In genomic region chr2:231592636-231593145, GRCh38 we compare ENCODE assay signal across 16 cellular contexts. TPM values are rescaled to one million over a fixed set of nuclear protein-coding genes. Genes with fewer than 3 reads are reported as not detected.
DNase-seq lines count a peak whose midpoint lies in the region; ATAC-seq, FAIRE-seq and TF ChIP-seq lines count a peak whose summit lies in the region.
"Had no signal": no experiment of that assay in that cellular context is flagged by ENCODE, and none has a peak within 500 bp of the region (broad histone marks: within the 10 kb centered on the region; RNA-seq: fewer than 3 reads in every experiment).

TSS of gene TEX44 (plus strand) at chr2:231592864. CDS start at chr2:231592952, 88 bp downstream.

- H3K79me2 ChIP-seq in HepG2 (ENCODE audit: insufficient read depth, low read length) = no peaks in the 10 kb centered on the region

- CTCF ChIA-PET in HepG2 (lab: Yijun Ruan, JAX; ENCODE audit: low intra/inter-chr PET ratio, low total read pairs) = no interaction called here

- ATAC-seq in HepG2 = no peak; the same call in 2 of the 3 replicates
- no peak for ATAC-seq in right lobe of liver
- ATAC-seq in left colon = no peak
- ATAC-seq in activated CD4-positive, CD25-positive, alpha-beta regulatory T cell treated with anti-CD3 and anti-CD28 coated beads, Interleukin-2, amount 50 U/mL, for 24 hours = no peak
- no peak for ATAC-seq in HG03159 (IDR thresholded peaks at IDR 0.05; ENCODE audit: unreplicated experiment)

- H4K91ac ChIP-seq in mesenchymal stem cell (ENCODE audit: low read length) = no peak within 1 kb of the TSS

- H3K9me3 ChIP-seq in HepG2 (ENCODE audit: low read length) = no peaks in the 10 kb centered on the region
- H3K9me3 ChIP-seq in right lobe of liver = no peaks in the 10 kb centered on the region
- H3K9me3 ChIP-seq in mesenchymal stem cell (ENCODE audit: control insufficient read depth, low read length) = no peaks in the 10 kb centered on the region
- no peaks in the 10 kb centered on the region for H3K9me3 ChIP-seq in testis
- H3K9me3 ChIP-seq: BLaER1 treated with 17β-estradiol and CSF1 and Interleukin-3, amounts not matched to agents 10 nM and 100 nM had no signal

- TF ChIP-seq RAD21 in HepG2 (CRISPR knock-in tag; IDR thresholded peaks at IDR 0.05) = no peak

- H3K9ac ChIP-seq in HepG2 (ENCODE audit: insufficient read depth, low read depth, low read length) (no peak within 1 kb of the TSS), mesenchymal stem cell (ENCODE audit: low read length) (no peak within 1 kb of the TSS)
- H3K9ac ChIP-seq: BLaER1 treated with 17β-estradiol and CSF1 and Interleukin-3, amounts not matched to agents 10 nM and 100 nM had no signal

- no peak within 1 kb of the TSS for H2BK15ac ChIP-seq in mesenchymal stem cell (ENCODE audit: low read depth, poor library complexity, severe bottlenecking)

- no peak within 1 kb of the TSS for H2BK12ac ChIP-seq in mesenchymal stem cell (ENCODE audit: low read length in 2 of 2)

- POLR2A ChIA-PET in HepG2 (lab: Yijun Ruan, JAX) = interaction anchor here (1.9 kb wide), 1 partner anchor 128 kb away, joined by 5 read pairs; the partner anchor contains the start of gene NCL

- TF ChIP-seq CTCF in HepG2 (CRISPR knock-in tag; IDR thresholded peaks at IDR 0.05) = no peak
- no peak for TF ChIP-seq CTCF in right lobe of liver (IDR thresholded peaks at IDR 0.05)
- TF ChIP-seq CTCF in testis (IDR thresholded peaks at IDR 0.05) = no peak

- H3K4me3 ChIP-seq in HepG2 (replicated peaks in 1 of 3; ENCODE audit: insufficient read depth in 1 of 3, low read depth in 2 of 3, low read length in 3 of 3) = no peak within 1 kb of the TSS
- no peak within 1 kb of the TSS for H3K4me3 ChIP-seq in right lobe of liver
- H3K4me3 ChIP-seq in mesenchymal stem cell (ENCODE audit: insufficient read depth in 1 of 2, low read depth in 1 of 2, low read length in 2 of 2) = no peak within 1 kb of the TSS
- H3K4me3 ChIP-seq in testis = no peak within 1 kb of the TSS
- H3K4me3 ChIP-seq: BLaER1 treated with 17β-estradiol and CSF1 and Interleukin-3, amounts not matched to agents 10 nM and 100 nM had no signal

- H2BK5ac ChIP-seq in mesenchymal stem cell (ENCODE audit: low read depth, low read length, poor library complexity, severe bottlenecking) = no peak within 1 kb of the TSS

- BruUV-seq in HepG2 (replicated peaks; lab: Mats Ljungman, UMichigan) = no TSS peak

- H2AK5ac ChIP-seq in mesenchymal stem cell (ENCODE audit: low read length, severe bottlenecking) = no peak within 1 kb of the TSS

- no peak within 1 kb of the TSS for H2AFZ ChIP-seq in HepG2 (ENCODE audit: low read length)
- H2AFZ ChIP-seq in mesenchymal stem cell (ENCODE audit: low read depth, low read length) = peak within 1 kb of the TSS; percentile 55

- TF ChIP-seq EP300 in HepG2 (IDR thresholded peaks at IDR 0.05; ENCODE audit: low read depth in 2 of 2, low read length in 2 of 2) = no peak
- TF ChIP-seq EP300 in HepG2 (CRISPR knock-in tag; IDR thresholded peaks at IDR 0.05; ENCODE audit: borderline replicate concordance) = no peak

- H3K18ac ChIP-seq in mesenchymal stem cell (ENCODE audit: low read depth in 1 of 2, low read length in 2 of 2) = peak within 1 kb of the TSS in 1 of 2 experiments; percentile 43

- DNase-seq in HepG2 (ENCODE audit: low spot score) (no peak), right lobe of liver (no peak), RPMI7951 (ENCODE audit: low read depth) (peak; percentile 59), mesenchymal stem cell (no peak), testis (no peak), left colon (no peak)
- DNase-seq: ACHN; CD4-positive, CD25-positive, alpha-beta regulatory T cell; DMS53; GF-D8 had no signal

- no peaks in the 10 kb centered on the region for H4K20me1 ChIP-seq in HepG2 (ENCODE audit: insufficient read depth, low read length)
- H4K20me1 ChIP-seq: BLaER1 treated with 17β-estradiol and CSF1 and Interleukin-3, amounts not matched to agents 10 nM and 100 nM had no signal

- in situ Hi-C loops in HepG2 (cut with HindIII; ENCODE audit: extremely low pct_ligation_motif_present, low pct_unique_long_range_greater_than_20kb) = no loop called here

- H3K27ac ChIP-seq in HepG2 (ENCODE audit: extremely low read length, insufficient read depth, low read length) (no peak within 1 kb of the TSS), right lobe of liver (no peak within 1 kb of the TSS), mesenchymal stem cell (ENCODE audit: low read length, poor library complexity, severe bottlenecking) (no peak within 1 kb of the TSS), testis (no peak within 1 kb of the TSS)
- H3K27ac ChIP-seq: BLaER1 treated with 17β-estradiol and CSF1 and Interleukin-3, amounts not matched to agents 10 nM and 100 nM had no signal

- H3K4me2 ChIP-seq in HepG2 (ENCODE audit: low read depth, low read length) = no peak within 1 kb of the TSS
- no peak within 1 kb of the TSS for H3K4me2 ChIP-seq in mesenchymal stem cell (ENCODE audit: low read length, poor library complexity, severe bottlenecking)
- H3K4me2 ChIP-seq: BLaER1 treated with 17β-estradiol and CSF1 and Interleukin-3, amounts not matched to agents 10 nM and 100 nM had no signal

- H3K79me1 ChIP-seq in mesenchymal stem cell (replicated peaks; ENCODE audit: low read length, poor library complexity, severe bottlenecking) = no peaks in the 10 kb centered on the region

- no peaks in the 10 kb centered on the region for H3K36me3 ChIP-seq in HepG2 (replicated peaks in 1 of 2; ENCODE audit: control insufficient read depth in 1 of 2, insufficient read depth in 2 of 2, low read length in 2 of 2)
- no peaks in the 10 kb centered on the region for H3K36me3 ChIP-seq in right lobe of liver
- no peaks in the 10 kb centered on the region for H3K36me3 ChIP-seq in mesenchymal stem cell (ENCODE audit: control insufficient read depth in 1 of 2, insufficient read depth in 2 of 2, low read depth in 1 of 2, low read length in 2 of 2)
- no peaks in the 10 kb centered on the region for H3K36me3 ChIP-seq in testis (ENCODE audit: low read depth, missing control alignments)
- H3K36me3 ChIP-seq: BLaER1 treated with 17β-estradiol and CSF1 and Interleukin-3, amounts not matched to agents 10 nM and 100 nM had no signal

- H3K4me1 ChIP-seq in HepG2 (ENCODE audit: insufficient read depth, low read length) = no peaks in the 10 kb centered on the region
- H3K4me1 ChIP-seq in right lobe of liver = no peaks in the 10 kb centered on the region
- H3K4me1 ChIP-seq in mesenchymal stem cell (ENCODE audit: control insufficient read depth, insufficient read depth, low read depth, low read length) = no peaks in the 10 kb centered on the region
- no peaks in the 10 kb centered on the region for H3K4me1 ChIP-seq in testis

- peak within 1 kb of the TSS in 1 of 2 experiments; percentile 36 for H3K14ac ChIP-seq in mesenchymal stem cell (ENCODE audit: low read length in 2 of 2)

- peak within 1 kb of the TSS in 1 of 2 experiments; percentile 24 for H3K4ac ChIP-seq in mesenchymal stem cell (ENCODE audit: low read depth in 1 of 2, low read length in 2 of 2)

- H2BK120ac ChIP-seq in mesenchymal stem cell (ENCODE audit: low read depth, low read length) = no peak within 1 kb of the TSS

- H3K27me3 ChIP-seq in HepG2 (ENCODE audit: control insufficient read depth in 1 of 2, insufficient read depth in 2 of 2, low read length in 2 of 2) (peaks cover 7 to 49% of the 10 kb centered on the region in 2 experiments), right lobe of liver (no peaks in the 10 kb centered on the region), mesenchymal stem cell (ENCODE audit: control insufficient read depth in 1 of 2, insufficient read depth in 1 of 2, low read length in 2 of 2) (peaks cover 0 to 24% of the 10 kb centered on the region in 2 experiments), testis (no peaks in the 10 kb centered on the region)
- H3K27me3 ChIP-seq: BLaER1 treated with 17β-estradiol and CSF1 and Interleukin-3, amounts not matched to agents 10 nM and 100 nM had no signal

- FAIRE-seq in HepG2 (lab: Jason Lieb, UNC) = no peak
- FAIRE-seq: H54, HTR-8/SVneo had no signal

- intact Hi-C loops in HepG2 (cut with micrococcal nuclease; ENCODE audit: unreplicated experiment) = no loop called here
- intact Hi-C loops in right lobe of liver (cut with DNase I) = no loop called here
- intact Hi-C loops in testis (cut with DNase I; ENCODE audit: low total_unique reads) = no loop called here
- intact Hi-C loops in left colon (cut with DNase I, micrococcal nuclease) = loop anchor here in 1 of 2 donors (10.0 kb wide), 1 partner anchor 58 kb away; the partner anchor contains the start of gene NMUR1

- no peak within 1 kb of the TSS for H4K8ac ChIP-seq in mesenchymal stem cell (ENCODE audit: low read length)

- H3K23ac ChIP-seq in mesenchymal stem cell (ENCODE audit: low read length in 2 of 2) = no peak within 1 kb of the TSS

- WGBS in HepG2 (ENCODE audit: low lambda C conversion rate) = 7% methylated on average over 4 of the region's 6 CpGs
- 80% methylated on average over 1 of the region's 6 CpGs for WGBS in right lobe of liver (ENCODE audit: insufficient coverage, low coverage, low lambda C conversion rate, missing lambda C conversion rate)
- WGBS in mesenchymal stem cell = 84% methylated on average over 6 of the region's 6 CpGs
- 86 to 88% methylated on average over 4 to 6 of the region's 6 CpGs for WGBS in testis, 2 donors

- TF ChIP-seq POLR2A in HepG2 (IDR thresholded peaks at IDR 0.05; ENCODE audit: insufficient read depth in 1 of 2, low read depth in 2 of 2, low read length in 2 of 2) = no peak
- no peak for TF ChIP-seq POLR2A in right lobe of liver (IDR thresholded peaks at IDR 0.05)
- no peak for TF ChIP-seq POLR2A in testis (IDR thresholded peaks at IDR 0.05)

RNA-seq across cellular contexts. Expression of gene TEX44, which starts in this region (rescaled TPM):
- total RNA-seq in HepG2 (2016; rRNA removed; fragmentation: Illumina TruSeq; extraction: Trizol) (not detected in 2 replicates), right lobe of liver (not detected), testis (100 to 1,000 TPM in 1 of 2 donors, 10 to 100 TPM in 1; 84.4 to 248 TPM), left colon (not detected)
- total RNA-seq in HepG2 (2016; cell fraction: cytosol; rRNA removed; fragmentation: Illumina TruSeq; extraction: Trizol; ENCODE audit: low read depth) = not detected in 2 replicates
- not detected in 2 replicates for total RNA-seq in HepG2 (2016; cell fraction: insoluble cytoplasmic fraction; rRNA removed; fragmentation: Illumina TruSeq; extraction: Trizol)
- not detected in 2 replicates for total RNA-seq in HepG2 (2016; cell fraction: membrane; rRNA removed; fragmentation: Illumina TruSeq; extraction: Trizol)
- not detected in 2 replicates for total RNA-seq in HepG2 (2016; cell fraction: nucleus; rRNA removed; fragmentation: Illumina TruSeq; extraction: Trizol)
- polyA plus RNA-seq in HepG2 (2011; rRNA removed) (not detected in 2 replicates), testis (ENCODE audit: insufficient read depth, low read depth, low replicate concordance) (166 TPM)
- polyA plus RNA-seq in HepG2 (2011; cell fraction: cytosol; rRNA removed) = not detected in 2 replicates
- polyA plus RNA-seq in HepG2 (2011; cell fraction: nucleus; rRNA removed) = not detected in 2 replicates
- polyA plus RNA-seq in HepG2 (2012) = not detected in 2 replicates
- not detected in 2 replicates for polyA plus RNA-seq in HepG2 (2016; cell fraction: cytosol; fragmentation: Illumina TruSeq; extraction: Trizol; ENCODE audit: low read depth)
- not detected in 2 replicates for polyA plus RNA-seq in HepG2 (2016; cell fraction: insoluble cytoplasmic fraction; fragmentation: Illumina TruSeq; extraction: Trizol; ENCODE audit: low read depth)
- not detected in 2 replicates for polyA plus RNA-seq in HepG2 (2016; cell fraction: membrane; fragmentation: Illumina TruSeq; extraction: Trizol; ENCODE audit: low read depth)
- not detected in 2 replicates for polyA plus RNA-seq in HepG2 (2016; cell fraction: nucleus; fragmentation: Illumina TruSeq; extraction: Trizol; ENCODE audit: insufficient read depth, low read depth)
- polyA minus RNA-seq in HepG2 (2011; rRNA and poly(A)+ RNA removed; ENCODE audit: low replicate concordance) = not detected in 2 replicates
- not detected in 2 replicates for polyA minus RNA-seq in HepG2 (2011; cell fraction: cytosol; rRNA and poly(A)+ RNA removed)
- polyA minus RNA-seq in HepG2 (2011; cell fraction: nucleus; rRNA and poly(A)+ RNA removed) = not detected in 2 replicates
- total RNA-seq in RPMI7951 (2014; rRNA removed; shearing (Covaris generic)) = not detected in 2 replicates
- polyA plus RNA-seq in mesenchymal stem cell (2013, experiment 1 of 2) = not detected
- polyA plus RNA-seq in mesenchymal stem cell (2013, experiment 2 of 2) = not detected
- total RNA-seq: A172; CD4-positive, CD25-positive, alpha-beta regulatory T cell had no signal
- polyA plus RNA-seq: CD4-positive, CD25-positive, alpha-beta regulatory T cell had no signal

Comparison
In these comparisons a context has a peak if more than half of its experiments do, and no peak if none do; other contexts are left out.
1. RNA of gene TEX44 (total RNA-seq): 84.4 to 248 TPM in testis; not detected in HepG2, not detected in right lobe of liver, not detected in RPMI7951 and not detected in left colon; every median in the first group is over 10 times any median in the second.
2. RNA of gene TEX44 (polyA plus RNA-seq): 166 TPM in testis (single experiment); not detected in HepG2; every median in the first group is over 100 times any median in the second.
3. Peak in DNase-seq in RPMI7951; RNA of the gene not detected or under 1 TPM.